In genomic region chr14:34520304-34520964, GRCh38 we compare ENCODE assay signal across 8 cellular contexts. TPM values are rescaled to one million over a fixed set of nuclear protein-coding genes. Genes with fewer than 3 reads are reported as not detected.
A peak's percentile ranks its signal among the peaks of the same experiment; 100 is the strongest.
DNase-seq lines count a peak whose midpoint lies in the region; ATAC-seq, FAIRE-seq and TF ChIP-seq lines count a peak whose summit lies in the region.
"Not testable (repeated sequence)": the region's sequence is repeated elsewhere in the genome, so short reads cannot be mapped to it uniquely, and the experiment has no call there.

No MANE protein-coding gene starts in this region.

- not testable (repeated sequence) for H3K4me3 Mint-ChIP-seq in Caco-2 (ENCODE audit: unreplicated experiment); activated CD4-positive, alpha-beta T cell treated with anti-CD3 and anti-CD28 coated beads, Interleukin-2, amount 10 ng/mL, durations not matched to agents 24 days and 14 days; MCF 10A (ENCODE audit: unreplicated experiment)

- not testable (repeated sequence) for H3K9me3 ChIP-seq in Caco-2; Peyer's patch; left lung; mucosa of rectum (ENCODE audit: control insufficient read depth in 2 of 2, low read length in 2 of 2); small intestine (ENCODE audit: control insufficient read depth, low read depth)

- H3K27ac Mint-ChIP-seq in Caco-2 (ENCODE audit: unreplicated experiment) (peak overlapping the region; percentile 83), MCF 10A (ENCODE audit: low read depth, unreplicated experiment) (peak overlapping the region; percentile 12)
- peak overlapping the region; percentile 57 for H3K27ac Mint-ChIP-seq in activated CD4-positive, alpha-beta T cell treated with anti-CD3 and anti-CD28 coated beads, Interleukin-2, amount 10 ng/mL, durations not matched to agents 24 days and 14 days

- BruUV-seq in Caco-2 (replicated peaks; lab: Mats Ljungman, UMichigan); MCF 10A (replicated peaks; lab: Mats Ljungman, UMichigan): not testable (repeated sequence)

- H3K36me3 ChIP-seq in Caco-2 (ENCODE audit: control insufficient read depth, insufficient read depth, low read length) = not testable (repeated sequence)
- H3K36me3 ChIP-seq in Peyer's patch (peaks cover 0 to 85% (median 0%) of the 10 kb centered on the region in 3 donors), left lung (peaks cover 7 to 100% of the 10 kb centered on the region in 2 donors), mucosa of rectum (ENCODE audit: control insufficient read depth in 2 of 2, insufficient read depth in 2 of 2, low read length in 2 of 2) (peaks cover 34 to 53% of the 10 kb centered on the region in 2 donors), small intestine (ENCODE audit: control insufficient read depth in 2 of 2, insufficient read depth in 2 of 2, low read length in 2 of 2) (peaks cover 16 to 20% of the 10 kb centered on the region in 2 donors)

- H3K27ac ChIP-seq in Peyer's patch = peak overlapping the region in 3 of 4 donors; percentile 60 to 88 (median 87)
- H3K27ac ChIP-seq in left lung = peak overlapping the region in 1 of 2 donors; percentile 57
- H3K27ac ChIP-seq in mucosa of rectum (ENCODE audit: low read depth in 2 of 2, low read length in 2 of 2) = peak overlapping the region; percentile 87 to 90
- peak overlapping the region; percentile 75 to 80 for H3K27ac ChIP-seq in small intestine (ENCODE audit: low read depth in 1 of 2, low read length in 1 of 2)

- not testable (repeated sequence) for H3K27me3 Mint-ChIP-seq in Caco-2 (ENCODE audit: insufficient read depth, unreplicated experiment); activated CD4-positive, alpha-beta T cell treated with anti-CD3 and anti-CD28 coated beads, Interleukin-2, amount 10 ng/mL, durations not matched to agents 24 days and 14 days; MCF 10A (ENCODE audit: insufficient read depth, unreplicated experiment)

- peaks cover 10% of the 10 kb centered on the region for H3K4me1 Mint-ChIP-seq in Caco-2 (ENCODE audit: low read depth, unreplicated experiment)
- not testable (repeated sequence) for H3K4me1 Mint-ChIP-seq in activated CD4-positive, alpha-beta T cell treated with anti-CD3 and anti-CD28 coated beads, Interleukin-2, amount 10 ng/mL, durations not matched to agents 24 days and 14 days; MCF 10A (ENCODE audit: insufficient read depth, unreplicated experiment)

- POLR2A ChIA-PET in Caco-2 (lab: Charles Lee) = not testable (repeated sequence)
- POLR2A ChIA-PET in MCF 10A (lab: Yijun Ruan, JAX) = interaction anchor here (0.7 to 2.4 kb wide), 5 partner anchors 17 to 1908 kb away, joined by 3 to 5 read pairs (median 3); no protein-coding TSS in a partner anchor

- not testable (repeated sequence) for H3K9me3 Mint-ChIP-seq in Caco-2 (ENCODE audit: unreplicated experiment); activated CD4-positive, alpha-beta T cell treated with anti-CD3 and anti-CD28 coated beads, Interleukin-2, amount 10 ng/mL, durations not matched to agents 24 days and 14 days; MCF 10A (ENCODE audit: unreplicated experiment)

- DNase-seq in Caco-2 (peak; percentile 35 to 40), Peyer's patch (peak in 2 of 3 donors; percentile 64 to 68), small intestine (peak; percentile 89)
- not testable (repeated sequence) for DNase-seq in activated CD4-positive, alpha-beta T cell treated with anti-CD3 and anti-CD28 coated beads, Interleukin-2, amount 10 ng/mL, durations not matched to agents 24 days and 14 days; MCF 10A (ENCODE audit: unreplicated experiment); left lung

- peak; percentile 63 for ATAC-seq in esophagus mucosa
- ATAC-seq in left lung = peak; percentile 26

- TF ChIP-seq CTCF in Caco-2 (IDR thresholded peaks at IDR 0.05; ENCODE audit: insufficient read depth in 1 of 2, low read depth in 1 of 2, low read length in 1 of 2, severe bottlenecking in 1 of 2, unreplicated experiment in 1 of 2); MCF 10A (IDR thresholded peaks at IDR 0.05; ENCODE audit: unreplicated experiment); left lung (IDR thresholded peaks at IDR 0.05): not testable (repeated sequence)
- TF ChIP-seq CTCF in Peyer's patch (IDR thresholded peaks at IDR 0.05) = peak in 2 of 6 experiments; percentile 2 to 5

- CTCF ChIA-PET in Caco-2 (lab: Charles Lee) = not testable (repeated sequence)
- CTCF ChIA-PET in MCF 10A (lab: Yijun Ruan, JAX) = interaction anchor here (0.6 kb wide), 2 partner anchors 189 to 953 kb away, joined by 3 read pairs; no protein-coding TSS in a partner anchor

- peak overlapping the region in 1 of 2 donors; percentile 38 for H3K9ac ChIP-seq in mucosa of rectum (ENCODE audit: low read depth in 1 of 2, low read length in 2 of 2)

- intact Hi-C loops in Caco-2 (cut with micrococcal nuclease; ENCODE audit: unreplicated experiment); activated CD4-positive, alpha-beta T cell treated with anti-CD3 and anti-CD28 coated beads, Interleukin-2, amount 10 ng/mL, durations not matched to agents 24 days and 14 days (cut with micrococcal nuclease); MCF 10A (cut with micrococcal nuclease); left lung (cut with DNase I): not testable (repeated sequence)

- peaks cover 11% of the 10 kb centered on the region for H3K4me1 ChIP-seq in Caco-2
- H3K4me1 ChIP-seq in Peyer's patch = peaks cover 0 to 16% (median 0%) of the 10 kb centered on the region in 4 donors
- not testable (repeated sequence) for H3K4me1 ChIP-seq in left lung; small intestine (ENCODE audit: control insufficient read depth in 2 of 2, insufficient read depth in 1 of 2, low read depth in 1 of 2, low read length in 1 of 2)
- peaks cover 16 to 25% of the 10 kb centered on the region in 2 donors for H3K4me1 ChIP-seq in mucosa of rectum (ENCODE audit: control insufficient read depth in 2 of 2, insufficient read depth in 2 of 2, low read length in 2 of 2)

- H3K4me3 ChIP-seq in Caco-2 (ENCODE audit: low read depth, low read length); Peyer's patch; left lung; mucosa of rectum (ENCODE audit: low read length in 2 of 2); small intestine (ENCODE audit: low read depth in 1 of 2, low read length in 2 of 2): not testable (repeated sequence)

- not testable (repeated sequence) for TF ChIP-seq POLR2A in Peyer's patch (IDR thresholded peaks at IDR 0.05)

- H3K36me3 Mint-ChIP-seq in Caco-2 (ENCODE audit: insufficient read depth, unreplicated experiment) (peaks cover 73% of the 10 kb centered on the region), MCF 10A (ENCODE audit: insufficient read depth, unreplicated experiment) (peaks cover 98% of the 10 kb centered on the region)
- peaks cover 69% of the 10 kb centered on the region for H3K36me3 Mint-ChIP-seq in activated CD4-positive, alpha-beta T cell treated with anti-CD3 and anti-CD28 coated beads, Interleukin-2, amount 10 ng/mL, durations not matched to agents 24 days and 14 days (ENCODE audit: low read depth)

- not testable (repeated sequence) for FAIRE-seq in small intestine (lab: Jason Lieb, UNC)

- not testable (repeated sequence) for H3K27me3 ChIP-seq in Caco-2 (replicated peaks; ENCODE audit: control insufficient read depth, insufficient read depth, low read length); Peyer's patch; left lung; mucosa of rectum (ENCODE audit: control insufficient read depth in 2 of 2, insufficient read depth in 2 of 2, low read length in 2 of 2); small intestine (ENCODE audit: control insufficient read depth in 2 of 2, insufficient read depth in 2 of 2, low read length in 2 of 2)

- WGBS in small intestine, 3 donors = 36 to 78% (median 52%) methylated on average over 7 of the region's 7 CpGs

RNA-seq across cellular contexts. Expression of gene EAPP, which starts 19.1 kb away (rescaled TPM):
- total RNA-seq in Caco-2 (2022) = 26.8 and 30.7 TPM in 2 replicates
- 10 to 100 TPM; 27.2 to 52.0 (median 45.3) TPM for total RNA-seq in Peyer's patch
- total RNA-seq in activated CD4-positive, alpha-beta T cell treated with anti-CD3 and anti-CD28 coated beads, Interleukin-2, amount 10 ng/mL, durations not matched to agents 24 days and 14 days = 33.7 and 34.7 TPM in 2 replicates
- total RNA-seq in MCF 10A (2022) = 31.5 and 38.9 TPM in 2 replicates
- total RNA-seq in esophagus mucosa = 23.0 TPM
- total RNA-seq in left lung = 10 to 100 TPM; 23.2 to 25.8 TPM
- 10 to 100 TPM; 48.0 to 74.0 (median 61.1) TPM for polyA plus RNA-seq in small intestine

RNA-seq across cellular contexts. Expression of gene SPTSSA, which starts 58.4 kb away (rescaled TPM):
- 28.1 and 30.0 TPM in 2 replicates for total RNA-seq in Caco-2 (2022)
- 10 to 100 TPM; 17.0 to 31.4 (median 21.7) TPM for total RNA-seq in Peyer's patch
- 20.3 and 21.2 TPM in 2 replicates for total RNA-seq in activated CD4-positive, alpha-beta T cell treated with anti-CD3 and anti-CD28 coated beads, Interleukin-2, amount 10 ng/mL, durations not matched to agents 24 days and 14 days
- total RNA-seq in MCF 10A (2022) = 28.2 and 30.5 TPM in 2 replicates
- 18.5 TPM for total RNA-seq in esophagus mucosa
- 10 to 100 TPM; 35.4 to 47.5 TPM for total RNA-seq in left lung
- polyA plus RNA-seq in small intestine = 10 to 100 TPM; 30.5 to 40.8 (median 36.7) TPM

Comparison
In these comparisons a context has a peak if more than half of its experiments do, and no peak if none do; other contexts are left out.
1. H3K27ac Mint-ChIP-seq: peak in every context shown above with its lines; median percentile 83 in Caco-2; 57 in activated CD4-positive, alpha-beta T cell treated with anti-CD3 and anti-CD28 coated beads, Interleukin-2, amount 10 ng/mL, durations not matched to agents 24 days and 14 days; 12 in MCF 10A.